ENCODE assay signal across 22 cellular contexts in genomic region chr3:167908745-167909442, GRCh38.
DNase-seq lines count a peak whose midpoint lies in the region; ATAC-seq, FAIRE-seq and TF ChIP-seq lines count a peak whose summit lies in the region.
"Had no signal": no experiment of that assay in that cellular context is flagged by ENCODE, and none has a peak within 500 bp of the region (broad histone marks: within the 10 kb centered on the region; RNA-seq: fewer than 3 reads in every experiment).

No MANE protein-coding gene starts in this region.

- no peak for FAIRE-seq in A549 (lab: Jason Lieb, UNC)
- FAIRE-seq: GM12878, H1, K562 had no signal

- TF ChIP-seq EP300 in A549 (IDR thresholded peaks at IDR 0.05), result no peak

- 16% methylated on average over 4 of the region's 4 CpGs for WGBS in A549 (ENCODE audit: missing lambda C conversion rate)

- no peaks in the 10 kb centered on the region for H3K27me3 ChIP-seq in left lung
- no peaks in the 10 kb centered on the region for H3K27me3 ChIP-seq in osteoblast (ENCODE audit: insufficient read depth, low read length)
- H3K27me3 ChIP-seq: BE2C had no signal

- H3K27ac ChIP-seq in A549 (no peak overlapping the region), HEK293 (ENCODE audit: extremely low read depth, low read depth, low read length) (no peak overlapping the region), left lung (no peak overlapping the region), osteoblast (ENCODE audit: low read depth, low read length) (no peak overlapping the region)
- H3K27ac ChIP-seq: HL-60 had no signal

- H3K36me3 ChIP-seq in HEK293 (ENCODE audit: control insufficient read depth in 2 of 2, insufficient read depth in 1 of 2, low read length in 2 of 2), result no peaks in the 10 kb centered on the region
- H3K36me3 ChIP-seq in left lung, result no peaks in the 10 kb centered on the region
- no peaks in the 10 kb centered on the region for H3K36me3 ChIP-seq in osteoblast (ENCODE audit: insufficient read depth, low read length)
- H3K36me3 ChIP-seq: BE2C had no signal

- no peak overlapping the region for H3K4me2 ChIP-seq in A549
- H3K4me2 ChIP-seq in osteoblast (ENCODE audit: insufficient read depth, low read length), result no peak overlapping the region

- TF ChIP-seq POLR2A in A549 (IDR thresholded peaks at IDR 0.05; ENCODE audit: low read length), result no peak

- TF ChIP-seq RAD21 in A549 (conservative IDR thresholded peaks at IDR 0.05 in 1 of 2, IDR thresholded peaks at IDR 0.05 in 1 of 2), result no peak

- no peaks in the 10 kb centered on the region for H4K20me1 ChIP-seq in osteoblast (ENCODE audit: insufficient read depth, low read length)

- no peak for DNase-seq in A549 (ENCODE audit: low read depth in 1 of 2, low spot score in 1 of 2)
- no peak for DNase-seq in left lung
- DNase-seq in osteoblast (ENCODE audit: insufficient read length, low spot score, missing footprints), result peak; percentile 32
- no peak for DNase-seq in NCI-H82 (lab: John Stamatoyannopoulos, UW)
- no peak for DNase-seq in NK-92 (lab: John Stamatoyannopoulos, UW; ENCODE audit: unreplicated experiment)
- DNase-seq: ACHN; BE2C; C1 segment of cervical spinal cord; Calu3; CD4-positive, CD25-positive, alpha-beta regulatory T cell; DMS 273 treated with DMSO at 0.1 percent for 48 hours; DMS53; DND-41; EL; H9; IMR-90 had no signal

- no peaks in the 10 kb centered on the region for H3K79me2 ChIP-seq in osteoblast (ENCODE audit: insufficient read depth, low read length)

- H3K9me3 ChIP-seq in A549, result no peaks in the 10 kb centered on the region
- H3K9me3 ChIP-seq in HEK293 (ENCODE audit: control insufficient read depth, insufficient read depth, low read depth, low read length), result no peaks in the 10 kb centered on the region
- H3K9me3 ChIP-seq in left lung, result no peaks in the 10 kb centered on the region
- no peaks in the 10 kb centered on the region for H3K9me3 ChIP-seq in osteoblast (ENCODE audit: low read depth, low read length)
- H3K9me3 ChIP-seq: BE2C had no signal

- intact Hi-C loops in left lung (cut with DNase I), result no loop called here

- CTCF ChIA-PET in A549 (lab: Yijun Ruan, JAX), result no interaction called here
- CTCF ChIA-PET in HEK293 (lab: Yijun Ruan, JAX), result interaction anchor here (1.2 kb wide), 1 partner anchor 132 kb away, joined by 5 read pairs; no protein-coding TSS in a partner anchor

- H3K4me1 ChIP-seq in A549, result no peaks in the 10 kb centered on the region
- peaks cover 4% of the 10 kb centered on the region; the same call in 1 of the 2 replicates for H3K4me1 ChIP-seq in HEK293 (ENCODE audit: control insufficient read depth, insufficient read depth, low read length)
- H3K4me1 ChIP-seq in left lung, result peaks cover 0 to 3% of the 10 kb centered on the region in 2 donors
- H3K4me1 ChIP-seq in osteoblast (ENCODE audit: insufficient read depth, low read length), result peaks cover 3% of the 10 kb centered on the region
- H3K4me1 ChIP-seq: BE2C had no signal

- TF ChIP-seq CTCF in A549 (IDR thresholded peaks at IDR 0.05) (no peak), HEK293 (tag by site-specific recombination; IDR thresholded peaks at IDR 0.05) (no peak), left lung (IDR thresholded peaks at IDR 0.05) (no peak), osteoblast (IDR thresholded peaks at IDR 0.05; ENCODE audit: extremely low read depth, low read depth, low read length) (no peak)

- no peak overlapping the region for H2AFZ ChIP-seq in osteoblast (ENCODE audit: low read length)

- ATAC-seq in A549, result no peak
- peak; percentile 12 for ATAC-seq in left lung
- no peak for ATAC-seq in HG03342 (IDR thresholded peaks at IDR 0.05; ENCODE audit: unreplicated experiment)
- ATAC-seq: GM12878, K562 had no signal

- POLR2A ChIA-PET in A549 (lab: Yijun Ruan, JAX) (no interaction called here), HEK293 (lab: Yijun Ruan, JAX) (no interaction called here)

- H3K4me3 ChIP-seq in A549, result no peak overlapping the region
- H3K4me3 ChIP-seq in HEK293 (ENCODE audit: low read depth, low read length), result no peak overlapping the region
- no peak overlapping the region for H3K4me3 ChIP-seq in left lung
- H3K4me3 ChIP-seq in osteoblast (ENCODE audit: insufficient read depth, low read length), result no peak overlapping the region
- H3K4me3 ChIP-seq: GM12878, K562 had no signal

TF ChIP-seq in A549, 52 proteins besides CTCF, POLR2A, EP300 and RAD21:
- TF ChIP-seq MAFK (IDR thresholded peaks at IDR 0.05; ENCODE audit: partially characterized antibody), result peak; percentile 21
- no peak for TF ChIP-seq E2F6 (IDR thresholded peaks at IDR 0.05; ENCODE audit: borderline replicate concordance, low read depth)
- no peak for TF ChIP-seq NFE2L2 (conservative IDR thresholded peaks at IDR 0.05; ENCODE audit: low read length)

TF ChIP-seq in HEK293, 187 proteins besides CTCF, POLR2A, EP300 and RAD21:
- TF ChIP-seq KLF10 (tag by site-specific recombination; IDR thresholded peaks at IDR 0.05) (no peak), TCF7L2 (IDR thresholded peaks at IDR 0.05; ENCODE audit: borderline replicate concordance, low read depth, low read length) (peak; percentile 69), TRIM28 (IDR thresholded peaks at IDR 0.05; ENCODE audit: borderline replicate concordance, low read length) (peak; percentile 41; the same call in 1 of the 2 replicates)
